ENCODE assay signal across 6 cellular contexts in the genomic region with DNA sequence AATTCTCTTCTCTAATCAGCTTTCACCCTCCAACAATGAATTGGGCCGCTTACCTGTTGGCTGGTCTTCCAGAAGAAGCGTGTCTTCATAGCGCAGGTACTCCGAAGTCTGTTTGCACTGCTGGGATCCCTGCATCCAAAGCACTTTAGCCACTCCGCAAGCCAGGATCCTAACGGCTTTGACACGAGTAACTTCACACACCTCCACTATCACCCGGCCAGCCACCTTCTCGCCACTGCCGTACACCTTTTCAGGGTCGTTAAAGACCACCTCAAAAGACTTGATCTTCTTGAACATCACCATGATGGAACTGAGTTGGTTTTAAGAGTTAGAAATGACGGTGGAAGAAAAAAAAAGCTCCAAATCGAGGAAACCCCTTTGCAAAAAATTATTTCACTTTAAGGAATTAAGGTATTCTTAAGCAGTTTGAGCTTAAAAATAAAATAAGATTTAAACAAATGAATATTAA.
A peak's percentile ranks its signal among the peaks of the same experiment; 100 is the strongest.
DNase-seq lines count a peak whose midpoint lies in the region; TF ChIP-seq lines count a peak whose summit lies in the region.

No MANE protein-coding gene starts in this region.

- H2AFZ ChIP-seq in KMS-11 (ENCODE audit: low read depth) = peak overlapping the region; percentile 86

- peaks cover 77% of the 10 kb centered on the region for H3K4me1 Mint-ChIP-seq in nephron progenitor cell

- H3K27ac ChIP-seq in KMS-11 = peak overlapping the region; percentile 3; the same call in 1 of the 2 replicates

- H4K20me1 ChIP-seq in KMS-11 (ENCODE audit: insufficient read depth) = no peaks in the 10 kb centered on the region

- no peaks in the 10 kb centered on the region for H3K36me3 ChIP-seq in KMS-11 (ENCODE audit: insufficient read depth)

- no peaks in the 10 kb centered on the region for H3K27me3 ChIP-seq in KMS-11 (ENCODE audit: insufficient read depth, low read depth)

- H3K4me3 Mint-ChIP-seq in nephron progenitor cell = peak overlapping the region; percentile 99

- H3K79me2 ChIP-seq in KMS-11 (ENCODE audit: insufficient read depth, low read depth) = no peaks in the 10 kb centered on the region

- H3K4me1 ChIP-seq in KMS-11 (ENCODE audit: low read depth, poor library complexity, severe bottlenecking) = peaks cover 44% of the 10 kb centered on the region

- H3K4me2 ChIP-seq in KMS-11 = peak overlapping the region; percentile 78

- no peak for DNase-seq in astrocyte of the cerebellum (ENCODE audit: low read depth)
- DNase-seq in nephron progenitor cell = peak; percentile 18
- DNase-seq in stimulated activated CD4-positive, alpha-beta T cell treated with anti-CD3 and anti-CD28 coated beads, Interleukin-4, amount 100 ng/mL, for 4 hours = no peak
- no peak for DNase-seq in ecto neural progenitor cell (ENCODE audit: low spot score)
- DNase-seq in CD1c-positive myeloid dendritic cell (ENCODE audit: extremely low spot score) = no peak

- H3K9ac ChIP-seq in KMS-11 = peak overlapping the region; percentile 47

- H3K36me3 Mint-ChIP-seq in nephron progenitor cell (ENCODE audit: low read depth) = peaks cover 51% of the 10 kb centered on the region

- in situ Hi-C loops in astrocyte of the cerebellum (cut with HindIII; ENCODE audit: low sequenced_read_pairs) = no loop called here

- H3K4me3 ChIP-seq in KMS-11 (IDR thresholded peaks at IDR 0.05; ENCODE audit: insufficient read depth, low read depth, low read length) = peak overlapping the region; percentile 99
- H3K4me3 ChIP-seq in astrocyte of the cerebellum (ENCODE audit: low read depth, low read length) = peak overlapping the region; percentile 65

- peaks cover 3% of the 10 kb centered on the region for H3K27me3 Mint-ChIP-seq in nephron progenitor cell (ENCODE audit: low read depth, poor library complexity)

- peak overlapping the region; percentile 99 for H3K27ac Mint-ChIP-seq in nephron progenitor cell

- no peak for TF ChIP-seq CTCF in KMS-11 (conservative IDR thresholded peaks at IDR 0.05; ENCODE audit: low read depth, low read length)
- TF ChIP-seq CTCF in astrocyte of the cerebellum (IDR thresholded peaks at IDR 0.05; ENCODE audit: low read depth, low read length, missing control alignments) = no peak
- no peak for TF ChIP-seq CTCF in nephron progenitor cell (IDR thresholded peaks at IDR 0.05)

- peaks cover 5% of the 10 kb centered on the region for H3K9me3 Mint-ChIP-seq in nephron progenitor cell
